In genomic region chr12:122917508-122918227, GRCh38 we compare ENCODE assay signal across 8 cellular contexts. TPM values are rescaled to one million over a fixed set of nuclear protein-coding genes. Genes with fewer than 3 reads are reported as not detected.
DNase-seq lines count a peak whose midpoint lies in the region; ATAC-seq, FAIRE-seq and TF ChIP-seq lines count a peak whose summit lies in the region.
"Had no signal": no experiment of that assay in that cellular context is flagged by ENCODE, and none has a peak within 500 bp of the region (broad histone marks: within the 10 kb centered on the region; RNA-seq: fewer than 3 reads in every experiment).

No MANE protein-coding gene starts in this region.

- H3K9me3 ChIP-seq in thyroid gland, result no peaks in the 10 kb centered on the region

- no peaks in the 10 kb centered on the region for H3K27me3 ChIP-seq in thyroid gland

- no peak for TF ChIP-seq POLR2A in thyroid gland (IDR thresholded peaks at IDR 0.05)

- peak overlapping the region in 2 of 3 donors; percentile 34 to 56 for H3K27ac ChIP-seq in thyroid gland

- TF ChIP-seq CTCF in cardiac fibroblast (IDR thresholded peaks at IDR 0.05; ENCODE audit: low read depth, low read length), result no peak
- TF ChIP-seq CTCF in thyroid gland (IDR thresholded peaks at IDR 0.05), result no peak

- H3K36me3 ChIP-seq in thyroid gland, result no peaks in the 10 kb centered on the region

- H3K4me1 ChIP-seq in thyroid gland, result peaks cover 10 to 11% of the 10 kb centered on the region in 2 donors

- intact Hi-C loops in left colon (cut with DNase I, micrococcal nuclease), result no loop called here
- intact Hi-C loops in thyroid gland (cut with DNase I), result no loop called here

- peak; percentile 66 for ATAC-seq in left colon

- no peak overlapping the region for H3K4me3 ChIP-seq in cardiac fibroblast (replicated peaks in 1 of 2; ENCODE audit: low read depth in 2 of 2, low read length in 2 of 2)
- no peak overlapping the region for H3K4me3 ChIP-seq in thyroid gland (replicated peaks in 1 of 3)

- DNase-seq in HTR-8/SVneo (ENCODE audit: insufficient read length, low spot score), result peak; percentile 53
- peak; percentile 64 to 88 for DNase-seq in cardiac fibroblast (ENCODE audit: low read depth in 2 of 2)
- peak; percentile 70 to 85 for DNase-seq in left colon
- DNase-seq in thyroid gland, result peak; percentile 78 to 84
- no peak for DNase-seq in HPDE6-E6E7 (ENCODE audit: extremely low spot score)
- no peak for DNase-seq in NK-92 (lab: John Stamatoyannopoulos, UW; ENCODE audit: unreplicated experiment)
- no peak for DNase-seq in NCI-H2029 treated with DMSO at 0.1 percent for 48 hours (lab: John Stamatoyannopoulos, UW)
- DNase-seq: stimulated activated CD4-positive, alpha-beta T cell treated with anti-CD3 and anti-CD28 coated beads, Interleukin-12 subunit alpha, Interleukin-12 subunit beta, amount 100 ng/mL, for 4 hours had no signal

- no peak for FAIRE-seq in HTR-8/SVneo (lab: Jason Lieb, UNC)

- 37 to 39% methylated on average over 11 of the region's 11 CpGs for WGBS in thyroid gland, 2 donors

RNA-seq across cellular contexts. Expression of gene VPS37B, which starts 21.7 kb away (rescaled TPM):
- 10 to 100 TPM; 66.4 to 86.7 TPM for total RNA-seq in left colon
- 10 to 100 TPM; 35.6 to 66.1 (median 63.5) TPM for total RNA-seq in thyroid gland

RNA-seq across cellular contexts. Expression of gene ABCB9, which starts 48.6 kb away (rescaled TPM):
- 1 to 10 TPM; 4.6 to 4.9 TPM for total RNA-seq in left colon
- 1 to 10 TPM; 4.9 to 6.8 (median 5.3) TPM for total RNA-seq in thyroid gland

RNA-seq across cellular contexts. Expression of gene OGFOD2, which starts 57.4 kb away (rescaled TPM):
- total RNA-seq in left colon (10 to 100 TPM; 22.2 to 22.4 TPM), thyroid gland (10 to 100 TPM in 3 of 4 donors, 1 to 10 TPM in 1; 5.9 to 16.3 (median 15.5) TPM)

Comparison
In these comparisons a context has a peak if more than half of its experiments do, and no peak if none do; other contexts are left out.
1. DNase-seq: peak in HTR-8/SVneo (single experiment), cardiac fibroblast (2 of 2), left colon (2 of 2) and thyroid gland (2 of 2); none in HPDE6-E6E7 (single experiment), NK-92 (single experiment) and NCI-H2029 treated with DMSO at 0.1 percent for 48 hours (single experiment).